Comparison of ENCODE assay signal across 24 cellular contexts in the genomic region with DNA sequence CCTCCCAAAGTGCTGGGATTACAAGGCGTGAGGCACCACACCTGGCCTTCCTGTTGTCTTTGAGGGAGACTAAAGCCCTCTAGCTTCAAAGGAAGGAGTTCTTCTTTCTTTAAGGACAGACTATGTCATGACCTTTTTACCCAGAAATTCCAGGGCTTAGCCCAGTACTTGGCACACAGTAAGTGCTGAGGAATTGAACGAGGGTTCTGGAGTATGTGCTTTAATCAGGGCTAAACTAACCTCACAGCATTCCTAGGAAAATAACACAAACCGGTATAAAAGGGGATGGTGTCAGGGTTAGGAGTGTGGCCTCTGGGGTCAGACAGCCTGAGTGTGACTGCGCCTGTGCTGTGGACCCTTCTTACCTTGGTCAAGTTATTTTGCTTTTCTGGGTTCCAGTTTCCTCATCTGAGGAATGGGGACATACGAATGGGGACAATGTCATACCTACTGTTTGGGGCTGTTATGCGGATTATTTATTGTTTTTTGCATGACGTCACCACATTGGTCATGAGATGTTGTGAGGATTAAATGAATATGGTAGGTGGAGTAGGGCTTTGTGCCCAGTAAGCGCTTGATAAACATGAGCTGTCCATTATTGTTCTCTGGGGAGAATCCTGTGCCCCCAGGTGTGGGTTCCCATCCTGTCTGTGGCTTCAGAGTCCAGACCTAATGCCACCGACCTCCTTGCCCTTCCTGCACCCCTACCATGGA.
"Had no signal": no experiment of that assay in that cellular context is flagged by ENCODE, and none has a peak within 500 bp of the region (broad histone marks: within the 10 kb centered on the region; RNA-seq: fewer than 3 reads in every experiment).

No MANE protein-coding gene starts in this region.

- H3K9me3 Mint-ChIP-seq: activated CD4-positive, alpha-beta T cell treated with anti-CD3 and anti-CD28 coated beads, Interleukin-2, amount 10 ng/mL, durations not matched to agents 7 days and 5 days; activated naive CD8-positive, alpha-beta T cell treated with anti-CD3 and anti-CD28 coated beads, Interleukin-2, amount 10 ng/mL, durations not matched to agents 7 days and 5 days; activated T-helper 17 cell treated with anti-CD3 and anti-CD28 coated beads, Interleukin-2, amount 50 U/mL, for 72 hours; neural crest cell; stimulated activated naive CD8-positive, alpha-beta T cell treated with anti-CD3 and anti-CD28 coated beads, Interleukin-15, amount 100 ng/mL, for 72 hours; T-cell had no signal

- H3K27ac ChIP-seq: body of pancreas, dorsolateral prefrontal cortex, left lung, suprapubic skin, transverse colon, vagina had no signal

- DNase-seq: activated CD4-positive, alpha-beta T cell treated with anti-CD3 and anti-CD28 coated beads, Interleukin-2, amount 10 ng/mL, durations not matched to agents 7 days and 5 days; activated naive CD4-positive, alpha-beta T cell treated with Interleukin-2 at 50 U/mL for 16 hours; activated naive CD8-positive, alpha-beta T cell treated with anti-CD3 and anti-CD28 coated beads, Interleukin-2, amount 10 ng/mL, durations not matched to agents 7 days and 5 days; amygdala; body of pancreas; central memory CD4-positive, alpha-beta T cell; dorsolateral prefrontal cortex; erythroblast; head of caudate nucleus; left lung; midbrain; right cardiac atrium; stimulated activated naive CD8-positive, alpha-beta T cell treated with anti-CD3 and anti-CD28 coated beads, Interleukin-15, amount 100 ng/mL, for 72 hours; T-cell; T1000; transverse colon had no signal

- H3K36me3 ChIP-seq: left lung, suprapubic skin, transverse colon, vagina had no signal

- H3K36me3 Mint-ChIP-seq: T-cell had no signal

- H3K4me3 Mint-ChIP-seq: activated CD4-positive, alpha-beta T cell treated with anti-CD3 and anti-CD28 coated beads, Interleukin-2, amount 10 ng/mL, durations not matched to agents 7 days and 5 days; neural crest cell; T-cell had no signal

- H3K27me3 Mint-ChIP-seq: activated CD4-positive, alpha-beta T cell treated with anti-CD3 and anti-CD28 coated beads, Interleukin-2, amount 10 ng/mL, durations not matched to agents 7 days and 5 days; activated naive CD8-positive, alpha-beta T cell treated with anti-CD3 and anti-CD28 coated beads, Interleukin-2, amount 10 ng/mL, durations not matched to agents 7 days and 5 days; activated T-helper 17 cell treated with anti-CD3 and anti-CD28 coated beads, Interleukin-2, amount 50 U/mL, for 72 hours; progenitor cell of endocrine pancreas; stimulated activated naive CD8-positive, alpha-beta T cell treated with anti-CD3 and anti-CD28 coated beads, Interleukin-15, amount 100 ng/mL, for 72 hours had no signal

- H3K27me3 ChIP-seq: body of pancreas, dorsolateral prefrontal cortex, left lung, suprapubic skin, transverse colon, vagina had no signal

- H3K27ac Mint-ChIP-seq: activated CD4-positive, alpha-beta T cell treated with anti-CD3 and anti-CD28 coated beads, Interleukin-2, amount 10 ng/mL, durations not matched to agents 7 days and 5 days had no signal

- H3K9me3 ChIP-seq: body of pancreas, left lung, suprapubic skin, transverse colon, vagina had no signal

- H3K4me3 ChIP-seq: body of pancreas, dorsolateral prefrontal cortex, left lung, suprapubic skin, transverse colon, vagina had no signal

- FAIRE-seq: colon, endometrium, frontal cortex had no signal

- ATAC-seq: activated T-helper 17 cell treated with anti-CD3 and anti-CD28 coated beads, Interleukin-2, amount 50 U/mL, for 72 hours; body of pancreas; left lung; right cardiac atrium; stimulated activated naive CD8-positive, alpha-beta T cell treated with anti-CD3 and anti-CD28 coated beads, Interleukin-15, amount 100 ng/mL, for 72 hours; T-cell had no signal
